ENCODE assay signal across 18 cellular contexts in genomic region chr18:62105373-62105772, GRCh38.
"Had no signal": no experiment of that assay in that cellular context is flagged by ENCODE, and none has a peak within 500 bp of the region (broad histone marks: within the 10 kb centered on the region; RNA-seq: fewer than 3 reads in every experiment).

No MANE protein-coding gene starts in this region.

- H3K4me1 Mint-ChIP-seq: immature natural killer cell; stimulated activated memory B cell treated with anti-CD40 and anti-IgM and Interleukin-4, amounts not matched to agents 10 μg/mL and 1 μg/mL and 100 μg/mL, for 72 hours had no signal

- H3K9me3 Mint-ChIP-seq: activated CD4-positive, alpha-beta memory T cell treated with anti-CD3 and anti-CD28 coated beads for 36 hours; immature natural killer cell; neural crest cell; stimulated activated memory B cell treated with anti-CD40 and anti-IgM and Interleukin-4, amounts not matched to agents 10 μg/mL and 1 μg/mL and 100 μg/mL, for 72 hours had no signal

- H3K4me3 Mint-ChIP-seq: activated CD4-positive, alpha-beta memory T cell treated with anti-CD3 and anti-CD28 coated beads for 36 hours; activated CD8-positive, alpha-beta memory T cell treated with anti-CD3 and anti-CD28 coated beads, Interleukin-2, amount 10 ng/mL, durations not matched to agents 7 days and 5 days; immature natural killer cell; neural crest cell; stimulated activated memory B cell treated with anti-CD40 and anti-IgM and Interleukin-4, amounts not matched to agents 10 μg/mL and 1 μg/mL and 100 μg/mL, for 72 hours had no signal

- H3K27me3 Mint-ChIP-seq: activated CD4-positive, alpha-beta memory T cell treated with anti-CD3 and anti-CD28 coated beads for 36 hours; activated CD8-positive, alpha-beta memory T cell treated with anti-CD3 and anti-CD28 coated beads, Interleukin-2, amount 10 ng/mL, durations not matched to agents 7 days and 5 days; stimulated activated memory B cell treated with anti-CD40 and anti-IgM and Interleukin-4, amounts not matched to agents 10 μg/mL and 1 μg/mL and 100 μg/mL, for 72 hours had no signal

- H3K9me3 ChIP-seq: pancreas, tibial artery, vagina had no signal

- ATAC-seq: activated CD8-positive, alpha-beta memory T cell treated with anti-CD3 and anti-CD28 coated beads, Interleukin-2, amount 10 ng/mL, durations not matched to agents 7 days and 5 days; esophagus mucosa; heart left ventricle; left colon; pancreas; stimulated activated memory B cell treated with anti-CD40 and anti-IgM and Interleukin-4, amounts not matched to agents 10 μg/mL and 1 μg/mL and 100 μg/mL, for 72 hours had no signal

- DNase-seq: activated CD4-positive, alpha-beta memory T cell treated with anti-CD3 and anti-CD28 coated beads for 36 hours; activated CD8-positive, alpha-beta memory T cell treated with anti-CD3 and anti-CD28 coated beads, Interleukin-2, amount 10 ng/mL, durations not matched to agents 7 days and 5 days; activated effector memory CD4-positive, alpha-beta T cell treated with Interleukin-2 at 50 U/mL for 16 hours; activated naive CD4-positive, alpha-beta T cell treated with anti-CD3 and anti-CD28 coated beads, Interleukin-2, amount 50 U/mL, for 16 hours; activated T-cell treated with anti-CD3 and anti-CD28 coated beads, Interleukin-2, amount 50 U/mL, for 1 hour; heart left ventricle; immature natural killer cell; left colon; pancreas; stimulated activated CD4-positive, alpha-beta T cell treated with anti-CD3 and anti-CD28 coated beads, Interleukin-2, amount 100 ng/mL, for 48 hours; tibial artery had no signal

- FAIRE-seq: frontal cortex, pancreas had no signal

- H3K4me1 ChIP-seq: heart left ventricle, pancreas, vagina had no signal

- H3K27ac ChIP-seq: heart left ventricle, pancreas, tibial artery, vagina, VCaP had no signal

- H3K36me3 ChIP-seq: pancreas had no signal

- H3K27ac Mint-ChIP-seq: activated CD4-positive, alpha-beta memory T cell treated with anti-CD3 and anti-CD28 coated beads for 36 hours; activated CD8-positive, alpha-beta memory T cell treated with anti-CD3 and anti-CD28 coated beads, Interleukin-2, amount 10 ng/mL, durations not matched to agents 7 days and 5 days; immature natural killer cell; stimulated activated memory B cell treated with anti-CD40 and anti-IgM and Interleukin-4, amounts not matched to agents 10 μg/mL and 1 μg/mL and 100 μg/mL, for 72 hours had no signal

- H3K27me3 ChIP-seq: heart left ventricle, pancreas, tibial artery, vagina had no signal

- H3K4me3 ChIP-seq: heart left ventricle, lung, pancreas, tibial artery, vagina had no signal
